ENCODE assay signal across 20 cellular contexts in genomic region chr9:130465383-130466096, GRCh38. TPM values are rescaled to one million over a fixed set of nuclear protein-coding genes. Genes with fewer than 3 reads are reported as not detected.
"Had no signal": no experiment of that assay in that cellular context is flagged by ENCODE, and none has a peak within 500 bp of the region (broad histone marks: within the 10 kb centered on the region; RNA-seq: fewer than 3 reads in every experiment).

No MANE protein-coding gene starts in this region.

- H3K4me3 ChIP-seq: coronary artery, heart right ventricle, right atrium auricular region, smooth muscle cell, transverse colon, vagina had no signal

- H3K4me2 ChIP-seq: smooth muscle cell had no signal

- DNase-seq: activated CD4-positive, alpha-beta T cell treated with anti-CD3 and anti-CD28 coated beads, Interleukin-2, amount 50 U/mL, for 1 hour; activated naive CD8-positive, alpha-beta T cell treated with anti-CD3 and anti-CD28 coated beads for 36 hours; amygdala; brain microvascular endothelial cell; effector CD4-positive, alpha-beta T cell; heart right ventricle; left colon; midbrain; naive thymus-derived CD4-positive, alpha-beta T cell; posterior cingulate gyrus; stimulated activated naive CD8-positive, alpha-beta T cell treated with anti-CD3 and anti-CD28 coated beads, Interleukin-15, Interleukin-2, amounts not matched to agents 100 U/mL and 50 U/mL, for 24 hours; transverse colon had no signal

- H3K27me3 ChIP-seq: right atrium auricular region, vagina had no signal

- H3K36me3 ChIP-seq: brain microvascular endothelial cell, transverse colon had no signal

- H3K27ac ChIP-seq: brain microvascular endothelial cell, coronary artery, heart right ventricle, right atrium auricular region, transverse colon, vagina had no signal

- H3K4me1 ChIP-seq: transverse colon, vagina had no signal

- FAIRE-seq: endothelial cell of umbilical vein, frontal cortex, islet of Langerhans had no signal

- H3K9me3 ChIP-seq: heart right ventricle, right atrium auricular region, transverse colon, vagina had no signal

- ATAC-seq: activated CD4-positive, CD25-positive, alpha-beta regulatory T cell treated with anti-CD3 and anti-CD28 coated beads, Interleukin-2, amount 50 U/mL, for 24 hours; left colon; naive thymus-derived CD4-positive, alpha-beta T cell; stimulated activated naive CD8-positive, alpha-beta T cell treated with anti-CD3 and anti-CD28 coated beads, Interleukin-15, Interleukin-2, amounts not matched to agents 100 U/mL and 50 U/mL, for 24 hours had no signal

RNA-seq across cellular contexts. Expression of gene ASS1, which starts 20.8 kb away (rescaled TPM):
- polyA plus RNA-seq: naive thymus-derived CD4-positive, alpha-beta T cell had no signal
